20 cellular contexts compared by ENCODE assay signal in the genomic region with DNA sequence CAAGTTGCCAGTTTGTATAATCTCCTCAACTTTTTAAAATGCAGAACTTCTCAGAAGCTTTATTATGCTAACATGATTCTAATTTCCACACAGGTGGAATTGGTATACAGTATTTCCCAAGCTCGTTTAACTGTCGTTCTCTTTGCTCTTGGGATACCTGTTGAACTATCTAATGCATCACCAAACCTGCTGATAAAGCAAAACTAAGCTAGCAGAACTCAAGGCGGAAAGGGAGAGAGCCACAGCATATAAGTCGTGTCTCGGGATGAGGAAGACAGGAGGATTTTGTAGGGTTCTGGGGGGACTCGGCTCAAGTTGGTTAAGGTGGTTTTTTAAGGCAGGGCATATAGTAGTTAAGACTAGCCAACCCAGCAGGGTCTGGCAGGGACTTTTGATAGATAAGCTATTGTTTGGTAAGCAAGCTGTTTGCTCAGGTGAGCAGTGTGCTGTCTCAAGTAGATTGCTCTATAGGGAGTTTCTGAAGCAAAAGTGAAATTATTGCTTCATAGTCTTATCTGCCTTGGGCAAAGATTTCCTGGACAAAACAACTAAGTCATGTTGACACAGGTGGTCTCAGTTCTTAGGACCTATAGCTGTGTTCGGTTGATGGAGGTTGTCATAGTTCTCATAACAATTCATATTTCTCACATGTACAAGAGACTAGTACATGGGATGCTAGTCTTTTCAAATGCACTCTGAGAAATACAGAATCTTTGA. TPM values are rescaled to one million over a fixed set of nuclear protein-coding genes. Genes with fewer than 3 reads are reported as not detected.
DNase-seq lines count a peak whose midpoint lies in the region; ATAC-seq, FAIRE-seq and TF ChIP-seq lines count a peak whose summit lies in the region.
"Had no signal": no experiment of that assay in that cellular context is flagged by ENCODE, and none has a peak within 500 bp of the region (broad histone marks: within the 10 kb centered on the region; RNA-seq: fewer than 3 reads in every experiment).

No MANE protein-coding gene starts in this region.

- no peak for TF ChIP-seq RAD21 in A549 (conservative IDR thresholded peaks at IDR 0.05 in 1 of 2, IDR thresholded peaks at IDR 0.05 in 1 of 2)

- H3K4me3 Mint-ChIP-seq in WTC11, result no peak overlapping the region
- no peak overlapping the region for H3K4me3 Mint-ChIP-seq in activated T-helper 1 cell treated with anti-CD3 and anti-CD28 coated beads, Interleukin-12 subunit alpha, Interleukin-12 subunit beta, Interleukin-2, Interleukin-4 antibody, amounts not matched to agents 30 ng/mL and 10 ng/mL and 1 ng/mL, durations not matched to agents 14 hours and 24 hours and 36 hours
- H3K4me3 Mint-ChIP-seq: B cell; CD4-positive, alpha-beta T cell; IgD-negative memory B cell had no signal

- peak overlapping the region; percentile 34 for H2AFZ ChIP-seq in GM23248
- no peak overlapping the region for H2AFZ ChIP-seq in endothelial cell of umbilical vein (ENCODE audit: low read depth, low read length)

- H3K27me3 Mint-ChIP-seq in WTC11 (ENCODE audit: low read depth), result no peaks in the 10 kb centered on the region
- peaks cover 1% of the 10 kb centered on the region for H3K27me3 Mint-ChIP-seq in activated T-helper 1 cell treated with anti-CD3 and anti-CD28 coated beads, Interleukin-12 subunit alpha, Interleukin-12 subunit beta, Interleukin-2, Interleukin-4 antibody, amounts not matched to agents 30 ng/mL and 10 ng/mL and 1 ng/mL, durations not matched to agents 14 hours and 24 hours and 36 hours (ENCODE audit: insufficient read depth)
- H3K27me3 Mint-ChIP-seq: CD4-positive, alpha-beta T cell had no signal

- H3K27ac ChIP-seq in A549, result no peak overlapping the region
- 0 out of 2 replicates have a peak overlapping the region, but pooled peaks have one; percentile 73 for H3K27ac ChIP-seq in GM23248
- no peak overlapping the region for H3K27ac ChIP-seq in endothelial cell of umbilical vein (ENCODE audit: insufficient read depth, low read depth, low read length)

- no peak for TF ChIP-seq CTCF in A549 (IDR thresholded peaks at IDR 0.05)
- no peak for TF ChIP-seq CTCF in WTC11 (IDR thresholded peaks at IDR 0.05)
- TF ChIP-seq CTCF in endothelial cell of umbilical vein (IDR thresholded peaks at IDR 0.05; ENCODE audit: extremely low read depth in 1 of 2, insufficient read depth in 1 of 2, low read depth in 1 of 2, low read length in 2 of 2), result no peak

- no peak for ATAC-seq in A549
- ATAC-seq in WTC11, result no peak
- ATAC-seq in left ventricle myocardium superior, result no peak

- WGBS in A549 (ENCODE audit: missing lambda C conversion rate), result 74% methylated on average over 7 of the region's 7 CpGs
- WGBS in GM23248 (ENCODE audit: low coverage in 1 of 2, low lambda C conversion rate in 2 of 2, missing lambda C conversion rate in 2 of 2), 2 experiments, result 94 to 97% methylated on average over 7 of the region's 7 CpGs

- H3K4me3 ChIP-seq in A549 (no peak overlapping the region), GM23248 (no peak overlapping the region), endothelial cell of umbilical vein (replicated peaks in 1 of 3; ENCODE audit: insufficient read depth in 1 of 3, low read depth in 1 of 3, low read length in 3 of 3) (no peak overlapping the region)
- H3K4me3 ChIP-seq: HAP-1 had no signal

- TF ChIP-seq EP300 in A549 (IDR thresholded peaks at IDR 0.05), result no peak

- H4K20me1 ChIP-seq in GM23248 (ENCODE audit: insufficient read depth) (no peaks in the 10 kb centered on the region), endothelial cell of umbilical vein (replicated peaks; ENCODE audit: control insufficient read depth, extremely low read depth, insufficient read depth, low read length) (no peaks in the 10 kb centered on the region)

- no peak for FAIRE-seq in A549 (lab: Jason Lieb, UNC)
- peak; percentile 35 for FAIRE-seq in endothelial cell of umbilical vein (lab: Jason Lieb, UNC)
- FAIRE-seq: GM19239 had no signal

- dilution Hi-C loops in endothelial cell of umbilical vein (cut with MboI; ENCODE audit: extremely low pct_ligation_motif_present, low sequenced_read_pairs), result no loop called here

- H3K79me2 ChIP-seq in GM23248 (ENCODE audit: insufficient read depth), result no peaks in the 10 kb centered on the region
- no peaks in the 10 kb centered on the region for H3K79me2 ChIP-seq in endothelial cell of umbilical vein (ENCODE audit: control insufficient read depth, insufficient read depth, low read length)

- 0 out of 2 replicates have a peak, but pooled peaks cover 3% of the 10 kb centered on the region for H3K9me3 Mint-ChIP-seq in WTC11
- H3K9me3 Mint-ChIP-seq in activated T-helper 1 cell treated with anti-CD3 and anti-CD28 coated beads, Interleukin-12 subunit alpha, Interleukin-12 subunit beta, Interleukin-2, Interleukin-4 antibody, amounts not matched to agents 30 ng/mL and 10 ng/mL and 1 ng/mL, durations not matched to agents 14 hours and 24 hours and 36 hours, result no peaks in the 10 kb centered on the region
- H3K9me3 Mint-ChIP-seq: CD4-positive, alpha-beta T cell had no signal

- CTCF ChIA-PET in A549 (lab: Yijun Ruan, JAX), result interaction anchor here (1.8 to 5.6 kb wide), 2 partner anchors 8 to 21 kb away, joined by 4 to 26 read pairs; no protein-coding TSS in a partner anchor
- CTCF ChIA-PET in WTC11 (lab: Charles Lee), result interaction anchor here (1.6 to 6.0 kb wide), 3 partner anchors 16 to 95 kb away, joined by 3 to 35 read pairs (median 12); no protein-coding TSS in a partner anchor
- CTCF ChIA-PET in endothelial cell of umbilical vein (lab: Charles Lee), result interaction anchor here (0.5 to 7.4 kb wide), 4 partner anchors 11 to 44 kb away, joined by 3 to 48 read pairs (median 7); no protein-coding TSS in a partner anchor

- H3K9me2 ChIP-seq in GM23248 (ENCODE audit: insufficient read depth), result no peaks in the 10 kb centered on the region
- H3K9me2 ChIP-seq: SK-N-SH had no signal

- H3K36me3 Mint-ChIP-seq in WTC11, result peaks cover 5% of the 10 kb centered on the region; the same call in 1 of the 2 replicates
- H3K36me3 Mint-ChIP-seq in activated T-helper 1 cell treated with anti-CD3 and anti-CD28 coated beads, Interleukin-12 subunit alpha, Interleukin-12 subunit beta, Interleukin-2, Interleukin-4 antibody, amounts not matched to agents 30 ng/mL and 10 ng/mL and 1 ng/mL, durations not matched to agents 14 hours and 24 hours and 36 hours (ENCODE audit: low read depth), result no peaks in the 10 kb centered on the region

- H3K27me3 ChIP-seq in GM23248 (replicated peaks; ENCODE audit: insufficient read depth), result no peaks in the 10 kb centered on the region
- H3K27me3 ChIP-seq in endothelial cell of umbilical vein (ENCODE audit: control insufficient read depth in 2 of 2, insufficient read depth in 2 of 2, low read length in 2 of 2), result no peaks in the 10 kb centered on the region

- H3F3A ChIP-seq in GM23248 (ENCODE audit: insufficient read depth), result peaks cover 62% of the 10 kb centered on the region

- TF ChIP-seq POLR2A in A549 (IDR thresholded peaks at IDR 0.05; ENCODE audit: low read length) (no peak), endothelial cell of umbilical vein (IDR thresholded peaks at IDR 0.05; ENCODE audit: low read depth, low read length) (no peak)

- H3K4me2 ChIP-seq in A549, result no peak overlapping the region
- no peak overlapping the region for H3K4me2 ChIP-seq in GM23248 (ENCODE audit: unreplicated experiment)
- no peak overlapping the region for H3K4me2 ChIP-seq in endothelial cell of umbilical vein (ENCODE audit: insufficient read depth, low read length)
- H3K4me2 ChIP-seq: SK-N-SH had no signal

- BruUV-seq in endothelial cell of umbilical vein (replicated peaks; lab: Mats Ljungman, UMichigan), result no TSS peak

- peak overlapping the region; percentile 2; the same call in 1 of the 2 replicates for H3K27ac Mint-ChIP-seq in WTC11
- H3K27ac Mint-ChIP-seq in activated T-helper 1 cell treated with anti-CD3 and anti-CD28 coated beads, Interleukin-12 subunit alpha, Interleukin-12 subunit beta, Interleukin-2, Interleukin-4 antibody, amounts not matched to agents 30 ng/mL and 10 ng/mL and 1 ng/mL, durations not matched to agents 14 hours and 24 hours and 36 hours, result no peak overlapping the region
- H3K27ac Mint-ChIP-seq: B cell; CD4-positive, alpha-beta T cell; IgD-negative memory B cell had no signal

- intact Hi-C loops in endothelial cell of umbilical vein (cut with micrococcal nuclease), result no loop called here
- intact Hi-C loops in activated T-helper 1 cell treated with anti-CD3 and anti-CD28 coated beads, Interleukin-12 subunit alpha, Interleukin-12 subunit beta, Interleukin-2, Interleukin-4 antibody, amounts not matched to agents 30 ng/mL and 10 ng/mL and 1 ng/mL, durations not matched to agents 14 hours and 24 hours and 36 hours (cut with micrococcal nuclease), result no loop called here
- intact Hi-C loops in left ventricle myocardium superior (cut with micrococcal nuclease), result no loop called here

- in situ Hi-C loops in GM23248 (cut with MboI), result no loop called here

- POLR2A ChIA-PET in A549 (lab: Yijun Ruan, JAX), result no interaction called here
- POLR2A ChIA-PET in WTC11 (lab: Charles Lee), result interaction anchor here (1.0 kb wide), 1 partner anchor 13 kb away, joined by 5 read pairs; no protein-coding TSS in a partner anchor
- POLR2A ChIA-PET in endothelial cell of umbilical vein (lab: Charles Lee), result no interaction called here

- peaks cover 92% of the 10 kb centered on the region for H3K4me1 Mint-ChIP-seq in WTC11
- H3K4me1 Mint-ChIP-seq in activated T-helper 1 cell treated with anti-CD3 and anti-CD28 coated beads, Interleukin-12 subunit alpha, Interleukin-12 subunit beta, Interleukin-2, Interleukin-4 antibody, amounts not matched to agents 30 ng/mL and 10 ng/mL and 1 ng/mL, durations not matched to agents 14 hours and 24 hours and 36 hours (ENCODE audit: low read depth), result peaks cover 48% of the 10 kb centered on the region
- H3K4me1 Mint-ChIP-seq: B cell had no signal

- H3K36me3 ChIP-seq in GM23248 (ENCODE audit: low read depth) (no peaks in the 10 kb centered on the region), endothelial cell of umbilical vein (ENCODE audit: control insufficient read depth in 2 of 2, extremely low read depth in 1 of 2, insufficient read depth in 2 of 2, low read length in 2 of 2) (no peaks in the 10 kb centered on the region)
- H3K36me3 ChIP-seq: HAP-1 had no signal

- H3K4me1 ChIP-seq in A549 (peaks cover 9% of the 10 kb centered on the region; the same call in 1 of the 3 replicates), GM23248 (ENCODE audit: insufficient read depth) (peaks cover 63% of the 10 kb centered on the region), endothelial cell of umbilical vein (ENCODE audit: control insufficient read depth, extremely low read depth, insufficient read depth, low read length) (peaks cover 5% of the 10 kb centered on the region)

- H3K9me3 ChIP-seq in A549 (no peaks in the 10 kb centered on the region), GM23248 (ENCODE audit: low read depth) (no peaks in the 10 kb centered on the region), endothelial cell of umbilical vein (replicated peaks; ENCODE audit: control insufficient read depth, insufficient read depth, low read length) (no peaks in the 10 kb centered on the region)
- H3K9me3 ChIP-seq: HAP-1, SK-N-SH had no signal

- DNase-seq in A549 (ENCODE audit: low read depth in 1 of 2, low spot score in 1 of 2), result no peak
- no peak for DNase-seq in GM23248
- DNase-seq in WTC11 (ENCODE audit: low spot score), result no peak
- DNase-seq in endothelial cell of umbilical vein (ENCODE audit: low read depth, low spot score), result peak; percentile 74
- no peak for DNase-seq in activated T-helper 1 cell treated with anti-CD3 and anti-CD28 coated beads, Interleukin-12 subunit alpha, Interleukin-12 subunit beta, Interleukin-2, Interleukin-4 antibody, amounts not matched to agents 30 ng/mL and 10 ng/mL and 1 ng/mL, durations not matched to agents 14 hours and 24 hours and 36 hours (ENCODE audit: low spot score)
- DNase-seq in NCI-H774 (lab: John Stamatoyannopoulos, UW), result no peak
- DNase-seq in left ventricle myocardium superior, result no peak
- DNase-seq: CD4-positive, alpha-beta T cell; EL; NCI-H187; NCI-H2171 treated with DMSO at 0.1 percent for 48 hours; NCI-H446 treated with DMSO at 0.1 percent for 48 hours; NCI-H82; SHP77; SK-N-SH had no signal

- H3K9me1 ChIP-seq in endothelial cell of umbilical vein (replicated peaks; ENCODE audit: control insufficient read depth, extremely low read depth, insufficient read depth, low read length), result no peaks in the 10 kb centered on the region

- H3K9ac ChIP-seq in GM23248 (no peak overlapping the region), endothelial cell of umbilical vein (replicated peaks; ENCODE audit: extremely low read depth, insufficient read depth, low read length) (no peak overlapping the region)
- H3K9ac ChIP-seq: SK-N-SH had no signal

RNA-seq across cellular contexts. Expression of a gene that starts 28.2 kb away (rescaled TPM):
- polyA plus RNA-seq in A549 (2011; rRNA removed) (not detected in 2 replicates), A549 (2017; fragmentation: RNase III; extraction: RNeasy Plus Mini Kit Qiagen cat#74134 plus additional on column Dnase treatment) (not detected in 3 replicates), GM23248 (2016; fragmentation: Nextera tagmentation; extraction: Ambion mirVana) (0.16 and 0.27 TPM in 2 replicates), endothelial cell of umbilical vein (18.2 and 30.8 TPM in 2 replicates)
- not detected in 2 replicates for polyA plus RNA-seq in A549 (2012; cell fraction: cytosol; rRNA removed)
- not detected in 2 replicates for polyA plus RNA-seq in A549 (2012; cell fraction: nucleus; rRNA removed)
- not detected in 2 replicates for polyA minus RNA-seq in A549 (2011; rRNA and poly(A)+ RNA removed)
- not detected in 2 replicates for total RNA-seq in GM23248 (2014; rRNA removed; shearing (Covaris generic))
- total RNA-seq in WTC11 (2021) (not detected in 3 replicates), endothelial cell of umbilical vein (8.7 and 11.3 TPM in 2 replicates), left ventricle myocardium superior (not detected)
- polyA plus RNA-seq in endothelial cell of umbilical vein (2011; cell fraction: cytosol; rRNA removed), result 5.4 and 5.9 TPM in 2 replicates
- 7.2 and 9.4 TPM in 2 replicates for polyA plus RNA-seq in endothelial cell of umbilical vein (2011; cell fraction: nucleus; rRNA removed)
- 3.2 and 3.9 TPM in 2 replicates for polyA plus RNA-seq in endothelial cell of umbilical vein (2012)
- polyA minus RNA-seq in endothelial cell of umbilical vein, result 19.1 and 26.3 TPM in 2 replicates
- polyA minus RNA-seq in endothelial cell of umbilical vein (2011; cell fraction: cytosol; rRNA and poly(A)+ RNA removed), result not detected
- polyA minus RNA-seq in endothelial cell of umbilical vein (2011; cell fraction: nucleus; rRNA and poly(A)+ RNA removed), result 5.0 and 5.2 TPM in 2 replicates
- not detected in 2 replicates for total RNA-seq in activated T-helper 1 cell treated with anti-CD3 and anti-CD28 coated beads, Interleukin-12 subunit alpha, Interleukin-12 subunit beta, Interleukin-2, Interleukin-4 antibody, amounts not matched to agents 30 ng/mL and 10 ng/mL and 1 ng/mL, durations not matched to agents 14 hours and 24 hours and 36 hours
- total RNA-seq: HT-29 had no signal
